In the genomic region with DNA sequence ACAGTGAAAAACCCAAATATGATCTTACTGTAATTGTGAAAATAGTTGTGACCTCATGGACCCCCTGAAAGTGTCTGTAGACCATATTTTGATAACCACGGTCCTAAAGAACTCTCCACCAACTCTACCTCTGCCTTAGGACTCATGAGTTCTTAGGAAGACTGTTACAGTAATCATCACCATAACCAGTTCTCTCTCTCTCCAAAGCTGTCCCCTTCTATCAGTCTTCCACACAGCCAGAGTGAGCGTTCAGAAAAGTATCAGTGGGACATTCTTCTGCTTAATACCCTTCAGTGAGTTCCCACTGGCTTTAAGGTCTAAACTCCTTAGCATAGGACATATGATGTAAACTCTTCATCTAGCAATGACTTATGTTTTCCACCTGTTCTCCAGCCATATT, we compare ENCODE assay signal across 14 cellular contexts. TPM values are rescaled to one million over a fixed set of nuclear protein-coding genes. Genes with fewer than 3 reads are reported as not detected.
DNase-seq lines count a peak whose midpoint lies in the region; ATAC-seq and TF ChIP-seq lines count a peak whose summit lies in the region.
"Had no signal": no experiment of that assay in that cellular context is flagged by ENCODE, and none has a peak within 500 bp of the region (broad histone marks: within the 10 kb centered on the region; RNA-seq: fewer than 3 reads in every experiment).

No MANE protein-coding gene starts in this region.

- H3K4me3 ChIP-seq in CD4-positive, alpha-beta memory T cell (ENCODE audit: low read length in 2 of 2): no peak overlapping the region
- H3K4me3 ChIP-seq in mesenchymal stem cell (ENCODE audit: insufficient read depth in 1 of 2, low read depth in 1 of 2, low read length in 2 of 2): no peak overlapping the region
- H3K4me3 ChIP-seq in gastrocnemius medialis: no peak overlapping the region

- no peak overlapping the region for H2BK5ac ChIP-seq in mesenchymal stem cell (ENCODE audit: low read depth, low read length, poor library complexity, severe bottlenecking)

- TF ChIP-seq CTCF in gastrocnemius medialis (IDR thresholded peaks at IDR 0.05 in 4 of 5, conservative IDR thresholded peaks at IDR 0.05 in 1 of 5): no peak

- in situ Hi-C loops in gastrocnemius medialis (cut with MboI; ENCODE audit: low sequenced_read_pairs in 4 of 4): no loop called here

- H3K36me3 Mint-ChIP-seq in activated T-cell treated with anti-CD3 and anti-CD28 coated beads, Interleukin-2, amount 50 U/mL, for 72 hours (ENCODE audit: insufficient read depth in 2 of 2): peaks cover 30 to 44% of the 10 kb centered on the region in 2 donors
- H3K36me3 Mint-ChIP-seq in activated T-cell treated with anti-CD3 and anti-CD28 coated beads, Interleukin-2, amount 50 U/mL, for 4 hours (ENCODE audit: insufficient read depth): peaks cover 14% of the 10 kb centered on the region
- peaks cover 22 to 28% of the 10 kb centered on the region in 2 donors for H3K36me3 Mint-ChIP-seq in CD4-positive, alpha-beta memory T cell
- H3K36me3 Mint-ChIP-seq in T-cell: peaks cover 45% of the 10 kb centered on the region

- peak overlapping the region; percentile 1 for H3K27ac Mint-ChIP-seq in activated T-cell treated with anti-CD3 and anti-CD28 coated beads, Interleukin-2, amount 50 U/mL, for 72 hours
- H3K27ac Mint-ChIP-seq in CD4-positive, alpha-beta memory T cell: peak overlapping the region in 4 of 7 donors; percentile 36 to 87 (median 47)
- H3K27ac Mint-ChIP-seq in T-cell: peak overlapping the region; percentile 33 to 59

- POLR2A ChIA-PET in CD4-positive, alpha-beta memory T cell (lab: Charles Lee; ENCODE audit: partially characterized antibody): interaction anchor here (1.1 to 3.4 kb wide), 2 partner anchors 15 to 29 kb away, joined by 3 to 28 read pairs; partner anchors contain the start of gene ST6GAL1
- POLR2A ChIA-PET in T-cell (lab: Charles Lee): no interaction called here

- no peak overlapping the region for H3K4me3 Mint-ChIP-seq in activated T-cell treated with anti-CD3 and anti-CD28 coated beads, Interleukin-2, amount 50 U/mL, for 72 hours
- no peak overlapping the region for H3K4me3 Mint-ChIP-seq in activated T-cell treated with anti-CD3 and anti-CD28 coated beads, Interleukin-2, amount 50 U/mL, for 4 hours
- H3K4me3 Mint-ChIP-seq in CD4-positive, alpha-beta memory T cell: peak overlapping the region in 2 of 8 donors; percentile 1 to 5
- no peak overlapping the region for H3K4me3 Mint-ChIP-seq in T-cell
- H3K4me3 Mint-ChIP-seq: CD8-positive, alpha-beta memory T cell had no signal

- H3K9ac ChIP-seq in mesenchymal stem cell (ENCODE audit: low read length): no peak overlapping the region

- intact Hi-C loops in CD4-positive, alpha-beta memory T cell (cut with micrococcal nuclease): no loop called here
- intact Hi-C loops in gastrocnemius medialis (cut with DNase I; ENCODE audit: low total_unique reads): no loop called here

- no peak for TF ChIP-seq POLR2A in gastrocnemius medialis (IDR thresholded peaks at IDR 0.05)

- DNase-seq in activated T-cell treated with anti-CD3 and anti-CD28 coated beads, Interleukin-2, amount 50 U/mL, for 72 hours: no peak
- DNase-seq in activated T-cell treated with anti-CD3 and anti-CD28 coated beads, Interleukin-2, amount 50 U/mL, for 4 hours: no peak
- no peak for DNase-seq in CD4-positive, alpha-beta memory T cell
- DNase-seq in T-cell (no peak), mesenchymal stem cell (no peak), kidney glomerular epithelial cell (lab: John Stamatoyannopoulos, UW) (no peak), gastrocnemius medialis (no peak)
- DNase-seq: BE2C; Caco-2; CD8-positive, alpha-beta memory T cell; DND-41; GF-D8; IMR-90 had no signal

- H2BK12ac ChIP-seq in mesenchymal stem cell (ENCODE audit: low read length in 2 of 2): no peak overlapping the region

- CTCF ChIA-PET in CD4-positive, alpha-beta memory T cell (lab: Charles Lee; ENCODE audit: partially characterized antibody): no interaction called here
- CTCF ChIA-PET in T-cell (lab: Charles Lee): interaction anchor here in 1 of 2 donors (0.5 kb wide), 1 partner anchor 237 kb away, joined by 3 read pairs; the partner anchor contains the start of gene RPL39L

- H3K4me1 ChIP-seq in CD4-positive, alpha-beta memory T cell (ENCODE audit: insufficient read depth, low read length): peaks cover 15% of the 10 kb centered on the region
- H3K4me1 ChIP-seq in mesenchymal stem cell (ENCODE audit: control insufficient read depth, insufficient read depth, low read depth, low read length) (no peaks in the 10 kb centered on the region), gastrocnemius medialis (no peaks in the 10 kb centered on the region)
- H3K4me1 ChIP-seq: BE2C had no signal

- no peaks in the 10 kb centered on the region for H3K27me3 ChIP-seq in CD4-positive, alpha-beta memory T cell (ENCODE audit: insufficient read depth, low read length)
- no peaks in the 10 kb centered on the region for H3K27me3 ChIP-seq in mesenchymal stem cell (ENCODE audit: control insufficient read depth in 1 of 2, insufficient read depth in 1 of 2, low read length in 2 of 2)
- no peaks in the 10 kb centered on the region for H3K27me3 ChIP-seq in gastrocnemius medialis
- H3K27me3 ChIP-seq: BE2C had no signal

- no peak overlapping the region for H3K14ac ChIP-seq in mesenchymal stem cell (ENCODE audit: low read length in 2 of 2)

- no peak overlapping the region for H3K4me2 ChIP-seq in mesenchymal stem cell (ENCODE audit: low read length, poor library complexity, severe bottlenecking)

- peak overlapping the region; percentile 81 for H2AK5ac ChIP-seq in mesenchymal stem cell (ENCODE audit: low read length, severe bottlenecking)

- no peak overlapping the region for H2AFZ ChIP-seq in mesenchymal stem cell (ENCODE audit: low read depth, low read length)

- H3K4ac ChIP-seq in mesenchymal stem cell (ENCODE audit: low read depth in 1 of 2, low read length in 2 of 2): no peak overlapping the region

- no peak for ATAC-seq in activated T-cell treated with anti-CD3 and anti-CD28 coated beads, Interleukin-2, amount 50 U/mL, for 72 hours (replicated peaks in 1 of 2)
- ATAC-seq in activated T-cell treated with anti-CD3 and anti-CD28 coated beads, Interleukin-2, amount 50 U/mL, for 4 hours: no peak
- ATAC-seq in T-cell (replicated peaks in 1 of 4): no peak
- ATAC-seq in gastrocnemius medialis: no peak

- 80% methylated on average over 2 of the region's 2 CpGs for WGBS in mesenchymal stem cell

- H3K9me3 Mint-ChIP-seq in activated T-cell treated with anti-CD3 and anti-CD28 coated beads, Interleukin-2, amount 50 U/mL, for 72 hours: peaks cover 14 to 36% of the 10 kb centered on the region in 2 donors
- peaks cover 32% of the 10 kb centered on the region for H3K9me3 Mint-ChIP-seq in activated T-cell treated with anti-CD3 and anti-CD28 coated beads, Interleukin-2, amount 50 U/mL, for 4 hours
- H3K9me3 Mint-ChIP-seq in CD4-positive, alpha-beta memory T cell: peaks cover 3 to 52% (median 48%) of the 10 kb centered on the region in 8 donors
- peaks cover 23 to 40% (median 26%) of the 10 kb centered on the region in 3 donors for H3K9me3 Mint-ChIP-seq in T-cell

- H3K27me3 Mint-ChIP-seq in activated T-cell treated with anti-CD3 and anti-CD28 coated beads, Interleukin-2, amount 50 U/mL, for 72 hours (ENCODE audit: low read depth): no peaks in the 10 kb centered on the region
- no peaks in the 10 kb centered on the region for H3K27me3 Mint-ChIP-seq in activated T-cell treated with anti-CD3 and anti-CD28 coated beads, Interleukin-2, amount 50 U/mL, for 4 hours (ENCODE audit: low read depth)
- H3K27me3 Mint-ChIP-seq in CD4-positive, alpha-beta memory T cell: no peaks in the 10 kb centered on the region
- H3K27me3 Mint-ChIP-seq in T-cell: no peaks in the 10 kb centered on the region
- H3K27me3 Mint-ChIP-seq: CD8-positive, alpha-beta memory T cell had no signal

- H3K9me3 ChIP-seq in CD4-positive, alpha-beta memory T cell (ENCODE audit: control insufficient read depth in 1 of 2, low read length in 2 of 2): peaks cover 0 to 5% of the 10 kb centered on the region in 2 donors
- no peaks in the 10 kb centered on the region for H3K9me3 ChIP-seq in mesenchymal stem cell (ENCODE audit: control insufficient read depth, low read length)
- H3K9me3 ChIP-seq in gastrocnemius medialis: no peaks in the 10 kb centered on the region
- H3K9me3 ChIP-seq: BE2C, Caco-2 had no signal

- no peak overlapping the region for H4K8ac ChIP-seq in mesenchymal stem cell (ENCODE audit: low read length)

- H3K36me3 ChIP-seq in CD4-positive, alpha-beta memory T cell (ENCODE audit: insufficient read depth, low read length): no peaks in the 10 kb centered on the region
- no peaks in the 10 kb centered on the region for H3K36me3 ChIP-seq in mesenchymal stem cell (ENCODE audit: control insufficient read depth in 1 of 2, insufficient read depth in 2 of 2, low read depth in 1 of 2, low read length in 2 of 2)
- H3K36me3 ChIP-seq in gastrocnemius medialis: no peaks in the 10 kb centered on the region
- H3K36me3 ChIP-seq: BE2C had no signal

- no peak overlapping the region for H3K27ac ChIP-seq in CD4-positive, alpha-beta memory T cell (ENCODE audit: low read depth, low read length)
- peak overlapping the region; percentile 74 for H3K27ac ChIP-seq in mesenchymal stem cell (ENCODE audit: low read length, poor library complexity, severe bottlenecking)
- H3K27ac ChIP-seq in gastrocnemius medialis: no peak overlapping the region
- H3K27ac ChIP-seq: C4-2B had no signal

- no peak overlapping the region for H2BK15ac ChIP-seq in mesenchymal stem cell (ENCODE audit: low read depth, poor library complexity, severe bottlenecking)

- no peak overlapping the region for H3K23ac ChIP-seq in mesenchymal stem cell (ENCODE audit: low read length in 2 of 2)

- H3K79me1 ChIP-seq in mesenchymal stem cell (replicated peaks; ENCODE audit: low read length, poor library complexity, severe bottlenecking): no peaks in the 10 kb centered on the region

- H3K4me1 Mint-ChIP-seq in activated T-cell treated with anti-CD3 and anti-CD28 coated beads, Interleukin-2, amount 50 U/mL, for 72 hours (ENCODE audit: low read depth): peaks cover 36% of the 10 kb centered on the region
- peaks cover 43% of the 10 kb centered on the region for H3K4me1 Mint-ChIP-seq in activated T-cell treated with anti-CD3 and anti-CD28 coated beads, Interleukin-2, amount 50 U/mL, for 4 hours (ENCODE audit: low read depth)
- peaks cover 21 to 41% (median 33%) of the 10 kb centered on the region in 4 donors for H3K4me1 Mint-ChIP-seq in CD4-positive, alpha-beta memory T cell
- peaks cover 31 to 52% (median 34%) of the 10 kb centered on the region in 3 donors for H3K4me1 Mint-ChIP-seq in T-cell

- no peak overlapping the region for H2BK120ac ChIP-seq in mesenchymal stem cell (ENCODE audit: low read depth, low read length)

- no peak overlapping the region for H3K18ac ChIP-seq in mesenchymal stem cell (ENCODE audit: low read depth in 1 of 2, low read length in 2 of 2)

- no peak overlapping the region for H4K91ac ChIP-seq in mesenchymal stem cell (ENCODE audit: low read length)

RNA-seq across cellular contexts. Expression of gene ST6GAL1, which starts 27.6 kb away (rescaled TPM):
- 100 to 1,000 TPM in 1 of 2 donors, 10 to 100 TPM in 1; 98.1 to 104 TPM for total RNA-seq in activated T-cell treated with anti-CD3 and anti-CD28 coated beads, Interleukin-2, amount 50 U/mL, for 72 hours
- total RNA-seq in activated T-cell treated with anti-CD3 and anti-CD28 coated beads, Interleukin-2, amount 50 U/mL, for 4 hours: 100 to 1,000 TPM; 105 to 116 (median 112) TPM
- 100 to 1,000 TPM; 222 to 232 TPM for total RNA-seq in CD4-positive, alpha-beta memory T cell
- 100 to 1,000 TPM; 165 to 172 TPM for polyA plus RNA-seq in CD4-positive, alpha-beta memory T cell
- total RNA-seq in T-cell: 100 to 1,000 TPM; 148 to 237 (median 212) TPM
- polyA plus RNA-seq in mesenchymal stem cell (2013, experiment 1 of 2): 1.7 TPM
- polyA plus RNA-seq in mesenchymal stem cell (2013, experiment 2 of 2): 1.7 TPM
- total RNA-seq in gastrocnemius medialis: 10 to 100 TPM; 11.1 to 29.8 (median 18.6) TPM
